ENCODE assay signal across 15 cellular contexts in genomic region chr14:105416671-105417070, GRCh38.
"Had no signal": no experiment of that assay in that cellular context is flagged by ENCODE, and none has a peak within 500 bp of the region (broad histone marks: within the 10 kb centered on the region; RNA-seq: fewer than 3 reads in every experiment).

No MANE protein-coding gene starts in this region.

- H3K27ac Mint-ChIP-seq: activated naive CD8-positive, alpha-beta T cell treated with anti-CD3 and anti-CD28 coated beads, Interleukin-2, amount 10 ng/mL, durations not matched to agents 7 days and 5 days; memory B cell; stimulated activated naive B cell treated with anti-CD40 and anti-IgM and Interleukin-4, amounts not matched to agents 10 μg/mL and 1 μg/mL and 100 μg/mL, for 72 hours had no signal

- H3K9me3 Mint-ChIP-seq: activated naive CD8-positive, alpha-beta T cell treated with anti-CD3 and anti-CD28 coated beads, Interleukin-2, amount 10 ng/mL, durations not matched to agents 7 days and 5 days; memory B cell; stimulated activated naive B cell treated with anti-CD40 and anti-IgM and Interleukin-4, amounts not matched to agents 10 μg/mL and 1 μg/mL and 100 μg/mL, for 72 hours had no signal

- ATAC-seq: foreskin keratinocyte; heart left ventricle; right lobe of liver; stimulated activated naive B cell treated with anti-CD40 and anti-IgM and Interleukin-4, amounts not matched to agents 10 μg/mL and 1 μg/mL and 100 μg/mL, for 72 hours had no signal

- DNase-seq: activated CD4-positive, CD25-positive, alpha-beta regulatory T cell; activated effector memory CD4-positive, alpha-beta T cell treated with anti-CD3 and anti-CD28 coated beads, Interleukin-2, amount 50 U/mL, for 16 hours; activated naive CD8-positive, alpha-beta T cell treated with anti-CD3 and anti-CD28 coated beads, Interleukin-2, amount 10 ng/mL, durations not matched to agents 7 days and 5 days; aorta; foreskin keratinocyte; heart left ventricle; islet precursor cell; left ventricle myocardium inferior; right lobe of liver; stimulated activated naive B cell treated with anti-CD40 and anti-IgM and Interleukin-4, amounts not matched to agents 10 μg/mL and 1 μg/mL and 100 μg/mL, for 72 hours; trophoblast cell had no signal

- H3K36me3 Mint-ChIP-seq: activated naive CD8-positive, alpha-beta T cell treated with anti-CD3 and anti-CD28 coated beads, Interleukin-2, amount 10 ng/mL, durations not matched to agents 7 days and 5 days; memory B cell had no signal

- H3K4me3 ChIP-seq: heart left ventricle, left ventricle myocardium inferior, prostate gland, right lobe of liver had no signal

- H3K36me3 ChIP-seq: heart left ventricle, left ventricle myocardium inferior, prostate gland, right lobe of liver had no signal

- H3K27ac ChIP-seq: foreskin keratinocyte, left ventricle myocardium inferior, prostate gland, right lobe of liver had no signal

- H3K4me1 ChIP-seq: foreskin keratinocyte had no signal

- H3K9me3 ChIP-seq: heart left ventricle, left ventricle myocardium inferior, prostate gland, right lobe of liver had no signal

- FAIRE-seq: colon, endothelial cell of umbilical vein had no signal
